Comparison of ENCODE assay signal across 8 cellular contexts in genomic region chr1:95041491-95042165, GRCh38. TPM values are rescaled to one million over a fixed set of nuclear protein-coding genes. Genes with fewer than 3 reads are reported as not detected.
DNase-seq lines count a peak whose midpoint lies in the region; ATAC-seq and TF ChIP-seq lines count a peak whose summit lies in the region.

No MANE protein-coding gene starts in this region.

- H3K4me1 ChIP-seq in tibial nerve, result peaks cover 0 to 46% (median 4%) of the 10 kb centered on the region in 4 donors

- peak in 1 of 2 donors; percentile 83 for TF ChIP-seq EP300 in tibial nerve (IDR thresholded peaks at IDR 0.05)

- peak; percentile 86 for TF ChIP-seq CTCF in cardiac fibroblast (IDR thresholded peaks at IDR 0.05; ENCODE audit: low read depth, low read length)
- TF ChIP-seq CTCF in tibial nerve (IDR thresholded peaks at IDR 0.05), result peak; percentile 63 to 88 (median 79)

- H3K36me3 ChIP-seq in tibial nerve, result peaks cover 0 to 5% (median 0%) of the 10 kb centered on the region in 3 donors

- no peaks in the 10 kb centered on the region for H3K9me3 ChIP-seq in tibial nerve

- WGBS in tibial nerve, 2 donors, result 7 to 9% methylated on average over 2 of the region's 2 CpGs

- DNase-seq in NCI-H187 (lab: John Stamatoyannopoulos, UW), result peak; percentile 2 to 39
- DNase-seq in NCI-H187 treated with DMSO at 0.1 percent for 48 hours (lab: John Stamatoyannopoulos, UW), result no peak
- peak; percentile 16 for DNase-seq in NCI-H774 (lab: John Stamatoyannopoulos, UW)
- peak; percentile 91 to 94 for DNase-seq in cardiac fibroblast (ENCODE audit: low read depth in 2 of 2)
- DNase-seq in left lobe of liver (ENCODE audit: low spot score), result peak; percentile 57
- peak in 1 of 2 donors; percentile 60 for DNase-seq in tibial nerve (ENCODE audit: low spot score in 2 of 2)
- DNase-seq in posterior vena cava (ENCODE audit: low spot score), result no peak

- intact Hi-C loops in posterior vena cava (cut with DNase I), result loop anchor here (2.0 to 5.0 kb wide), 3 partner anchors 134 to 189 kb away; no protein-coding TSS in a partner anchor

- H3K4me3 ChIP-seq in cardiac fibroblast (replicated peaks in 1 of 2; ENCODE audit: low read depth in 2 of 2, low read length in 2 of 2), result no peak overlapping the region
- H3K4me3 ChIP-seq in tibial nerve, result peak overlapping the region in 3 of 4 donors; percentile 3 to 34 (median 12)

- H3K27me3 ChIP-seq in tibial nerve, result no peaks in the 10 kb centered on the region

- ATAC-seq in HG03442 (IDR thresholded peaks at IDR 0.05; ENCODE audit: unreplicated experiment) (peak; percentile 67), left lobe of liver (peak; percentile 84)

- H3K27ac ChIP-seq in tibial nerve, result peak overlapping the region; percentile 72 to 94 (median 87)

- no peak for TF ChIP-seq POLR2A in tibial nerve (IDR thresholded peaks at IDR 0.05)

RNA-seq across cellular contexts. Expression of gene ALG14, which starts 31.1 kb away (rescaled TPM):
- 5.4 TPM for total RNA-seq in left lobe of liver
- total RNA-seq in tibial nerve, result 1 to 10 TPM; 1.1 to 1.6 (median 1.5) TPM
- 1 to 10 TPM; 4.2 to 6.1 TPM for total RNA-seq in posterior vena cava

Comparison
In these comparisons a context has a peak if more than half of its experiments do, and no peak if none do; other contexts are left out.
1. DNase-seq: peak in NCI-H187 (2 of 2), NCI-H774 (single experiment), cardiac fibroblast (2 of 2) and left lobe of liver (single experiment); none in NCI-H187 treated with DMSO at 0.1 percent for 48 hours (single experiment) and posterior vena cava (single experiment).
2. H3K4me3 ChIP-seq: peak in tibial nerve (3 of 4); none in cardiac fibroblast (0 of 2).